ENCODE assay signal across 8 cellular contexts in the genomic region with DNA sequence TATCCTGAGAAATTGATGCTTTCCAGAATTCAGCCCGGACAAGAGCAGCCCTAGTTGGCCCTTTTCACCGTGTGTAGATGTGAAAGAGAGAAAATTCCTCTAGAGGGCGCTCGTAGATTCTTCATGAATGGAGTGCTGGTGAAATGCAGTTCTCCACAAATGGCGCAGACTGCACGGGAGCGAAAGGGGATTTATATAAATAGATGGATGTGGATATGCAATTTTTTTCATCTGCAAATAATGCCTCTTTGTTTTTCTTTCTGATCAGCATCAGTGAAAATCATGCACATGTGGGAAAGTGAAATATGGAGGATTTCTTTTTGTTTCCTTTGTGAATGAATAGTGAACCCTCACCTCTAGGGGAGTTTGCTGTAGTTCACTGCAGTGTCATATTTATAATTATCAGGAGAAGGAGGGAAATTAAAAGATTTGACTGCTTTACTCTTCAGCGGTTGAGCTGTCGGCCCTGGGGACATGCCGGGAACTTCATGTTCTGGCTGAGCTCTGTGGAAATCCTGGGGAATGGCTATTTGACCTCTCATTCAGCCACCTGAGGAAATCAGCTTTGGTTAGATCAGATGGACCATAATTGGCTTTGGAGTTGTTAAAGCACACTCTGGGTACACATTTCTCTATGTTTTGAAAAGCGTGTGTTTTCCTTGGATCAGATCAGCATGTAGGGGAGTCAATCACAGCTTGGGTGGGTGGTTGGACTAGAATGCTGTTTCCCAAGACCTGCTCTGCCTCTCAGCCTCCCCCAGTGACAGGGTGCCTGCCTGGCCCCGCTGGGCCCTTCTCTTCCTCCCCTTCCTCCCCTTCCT.
DNase-seq lines count a peak whose midpoint lies in the region; ATAC-seq and TF ChIP-seq lines count a peak whose summit lies in the region.

No MANE protein-coding gene starts in this region.

- no peak overlapping the region for H3K27ac Mint-ChIP-seq in activated CD4-positive, alpha-beta T cell treated with anti-CD3 and anti-CD28 coated beads, Interleukin-2, amount 10 ng/mL, durations not matched to agents 7 days and 5 days

- H3K27ac ChIP-seq in osteoblast (ENCODE audit: low read depth, low read length), result no peak overlapping the region

- DNase-seq in DMS79 (lab: John Stamatoyannopoulos, UW) (peak; percentile 5), NCI-H2107 treated with DMSO at 0.1 percent for 48 hours (lab: John Stamatoyannopoulos, UW; ENCODE audit: unreplicated experiment) (peak; percentile 65), foreskin melanocyte (peak; percentile 62), osteoblast (ENCODE audit: insufficient read length, low spot score, missing footprints) (peak; percentile 86), T-helper 9 cell (no peak)
- DNase-seq in activated CD4-positive, alpha-beta T cell treated with anti-CD3 and anti-CD28 coated beads, Interleukin-2, amount 10 ng/mL, durations not matched to agents 7 days and 5 days, result peak; percentile 59

- peak; percentile 67 for TF ChIP-seq CTCF in osteoblast (IDR thresholded peaks at IDR 0.05; ENCODE audit: extremely low read depth, low read depth, low read length)

- no peaks in the 10 kb centered on the region for H3K4me1 ChIP-seq in osteoblast (ENCODE audit: insufficient read depth, low read length)

- CTCF ChIA-PET in activated CD4-positive, alpha-beta T cell treated with anti-CD3 and anti-CD28 coated beads, Interleukin-2, amount 10 ng/mL, durations not matched to agents 7 days and 5 days (lab: Charles Lee), result interaction anchor here (0.6 kb wide), 1 partner anchor 208 kb away, joined by 7 read pairs; no protein-coding TSS in a partner anchor

- H3K4me3 Mint-ChIP-seq in activated CD4-positive, alpha-beta T cell treated with anti-CD3 and anti-CD28 coated beads, Interleukin-2, amount 10 ng/mL, durations not matched to agents 7 days and 5 days, result no peak overlapping the region

- H3K36me3 Mint-ChIP-seq in activated CD4-positive, alpha-beta T cell treated with anti-CD3 and anti-CD28 coated beads, Interleukin-2, amount 10 ng/mL, durations not matched to agents 7 days and 5 days (ENCODE audit: low read depth), result no peaks in the 10 kb centered on the region

- H4K20me1 ChIP-seq in osteoblast (ENCODE audit: insufficient read depth, low read length), result no peaks in the 10 kb centered on the region

- H3K4me1 Mint-ChIP-seq in activated CD4-positive, alpha-beta T cell treated with anti-CD3 and anti-CD28 coated beads, Interleukin-2, amount 10 ng/mL, durations not matched to agents 7 days and 5 days, result peaks cover 5% of the 10 kb centered on the region

- no peaks in the 10 kb centered on the region for H3K27me3 ChIP-seq in osteoblast (ENCODE audit: insufficient read depth, low read length)

- no peaks in the 10 kb centered on the region for H3K36me3 ChIP-seq in osteoblast (ENCODE audit: insufficient read depth, low read length)

- H3K4me2 ChIP-seq in osteoblast (ENCODE audit: insufficient read depth, low read length), result peak overlapping the region; percentile 47

- H3K79me2 ChIP-seq in osteoblast (ENCODE audit: insufficient read depth, low read length), result no peaks in the 10 kb centered on the region

- no peak overlapping the region for H3K4me3 ChIP-seq in osteoblast (ENCODE audit: insufficient read depth, low read length)

- POLR2A ChIA-PET in activated CD4-positive, alpha-beta T cell treated with anti-CD3 and anti-CD28 coated beads, Interleukin-2, amount 10 ng/mL, durations not matched to agents 7 days and 5 days (lab: Charles Lee), result no interaction called here

- ATAC-seq in GM19324 (IDR thresholded peaks at IDR 0.05; ENCODE audit: low FRiP score, unreplicated experiment) (peak; percentile 66), HG03139 (IDR thresholded peaks at IDR 0.05; ENCODE audit: unreplicated experiment) (peak; percentile 78)

- no peak overlapping the region for H2AFZ ChIP-seq in osteoblast (ENCODE audit: low read length)

- no peaks in the 10 kb centered on the region for H3K9me3 ChIP-seq in osteoblast (ENCODE audit: low read depth, low read length)

- H3K27me3 Mint-ChIP-seq in activated CD4-positive, alpha-beta T cell treated with anti-CD3 and anti-CD28 coated beads, Interleukin-2, amount 10 ng/mL, durations not matched to agents 7 days and 5 days, result peaks cover 2% of the 10 kb centered on the region

- H3K9me3 Mint-ChIP-seq in activated CD4-positive, alpha-beta T cell treated with anti-CD3 and anti-CD28 coated beads, Interleukin-2, amount 10 ng/mL, durations not matched to agents 7 days and 5 days, result no peaks in the 10 kb centered on the region
